ENCODE assay signal across 1 cellular context in genomic region chr12:6791931-6792520, GRCh38.
TF ChIP-seq lines count a peak whose summit lies in the region.

No MANE protein-coding gene starts in this region.

TF ChIP-seq in GM12878, 131 proteins besides CTCF, POLR2A, EP300 and RAD21:
- TF ChIP-seq ZZZ3 (IDR thresholded peaks at IDR 0.05; ENCODE audit: control insufficient read depth, insufficient read length, low read depth), result no peak
- TF ChIP-seq NBN (IDR thresholded peaks at IDR 0.05), result no peak
- TF ChIP-seq WRNIP1 (IDR thresholded peaks at IDR 0.05; ENCODE audit: borderline replicate concordance, low read depth, low read length), result no peak
- TF ChIP-seq ZNF207 (IDR thresholded peaks at IDR 0.05; ENCODE audit: borderline replicate concordance), result no peak
- no peak for TF ChIP-seq GATAD2B (conservative IDR thresholded peaks at IDR 0.05; ENCODE audit: low read depth)
- TF ChIP-seq RB1 (IDR thresholded peaks at IDR 0.05; ENCODE audit: borderline replicate concordance), result no peak
- TF ChIP-seq RUNX3 (IDR thresholded peaks at IDR 0.05; ENCODE audit: low read length), result 0 out of 2 replicates have a peak, but pooled peaks have one; percentile 23
- TF ChIP-seq RCOR1 (conservative IDR thresholded peaks at IDR 0.05; ENCODE audit: low read depth, low read length), result 0 out of 2 replicates have a peak, but pooled peaks have one; percentile 27
- no peak for TF ChIP-seq PBX3 (IDR thresholded peaks at IDR 0.05; ENCODE audit: insufficient replicate concordance, low read depth, low read length)
- TF ChIP-seq ATF3 (IDR thresholded peaks at IDR 0.05; ENCODE audit: borderline replicate concordance, extremely low read depth, low read depth, low read length), result no peak
- TF ChIP-seq MTA2 (IDR thresholded peaks at IDR 0.05; ENCODE audit: low read depth), result no peak
- no peak for TF ChIP-seq MXI1 (IDR thresholded peaks at IDR 0.05; ENCODE audit: low read depth, low read length)
- no peak for TF ChIP-seq BCLAF1 (IDR thresholded peaks at IDR 0.05)
- no peak for TF ChIP-seq E2F4 (IDR thresholded peaks at IDR 0.05; ENCODE audit: low read depth, low read length)
- peak; percentile 12 for TF ChIP-seq MEF2B (IDR thresholded peaks at IDR 0.05; ENCODE audit: partially characterized antibody, poor library complexity, severe bottlenecking)
- TF ChIP-seq SUPT20H (IDR thresholded peaks at IDR 0.05; ENCODE audit: borderline replicate concordance, control insufficient read depth, low read depth, low read length), result no peak
TF ChIP-seq in GM12878: peak in this region for 3.
